Comparison of ENCODE assay signal across 8 cellular contexts in the genomic region with DNA sequence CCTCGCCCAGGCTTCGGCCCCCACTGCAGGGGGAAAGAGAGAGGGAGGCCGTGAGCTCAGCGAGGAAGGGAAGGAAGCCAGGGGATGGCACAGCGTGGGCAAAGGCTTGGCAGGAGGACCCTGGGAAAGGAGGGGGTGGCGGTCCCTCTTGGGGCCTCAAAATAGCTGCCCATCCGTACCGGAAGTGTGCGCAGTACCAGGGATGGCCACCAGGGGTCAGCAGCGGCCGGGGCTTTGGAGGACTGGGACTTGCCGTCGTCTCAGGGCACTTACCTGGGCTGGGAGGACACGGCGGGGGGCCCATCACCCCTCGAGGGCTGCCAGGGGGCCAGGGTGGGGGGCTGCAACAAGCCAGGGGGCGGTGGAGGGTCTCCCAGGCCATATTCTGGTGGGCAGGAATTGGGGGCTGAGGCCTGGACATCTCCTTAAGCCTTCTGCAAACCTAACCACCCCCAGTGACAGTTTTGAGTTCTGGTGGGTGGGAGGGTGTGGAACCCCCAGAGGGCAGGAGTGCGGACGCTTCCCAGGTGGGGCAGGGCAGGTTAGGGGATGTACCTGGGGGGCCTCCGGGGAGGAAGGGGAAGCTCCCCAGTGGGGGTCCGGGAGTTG. TPM values are rescaled to one million over a fixed set of nuclear protein-coding genes. Genes with fewer than 3 reads are reported as not detected.
DNase-seq lines count a peak whose midpoint lies in the region; ATAC-seq and TF ChIP-seq lines count a peak whose summit lies in the region.

No MANE protein-coding gene starts in this region.

- intact Hi-C loops in heart right ventricle (cut with DNase I) = loop anchor here in 5 of 10 donors (1.0 to 10.0 kb wide), 6 partner anchors 29 to 199 kb away; no protein-coding TSS in a partner anchor

- 19 to 27% methylated on average over 21 of the region's 21 CpGs for WGBS in heart right ventricle, 2 donors

- H3K4me1 ChIP-seq in heart right ventricle = peaks cover 0 to 9% (median 4%) of the 10 kb centered on the region in 9 donors

- peak; percentile 65 to 84 (median 76) for ATAC-seq in heart right ventricle
- no peak for ATAC-seq in GM18511 (IDR thresholded peaks at IDR 0.05; ENCODE audit: unreplicated experiment)
- no peak for ATAC-seq in HG03439 (IDR thresholded peaks at IDR 0.05; ENCODE audit: unreplicated experiment)

- peaks cover 0 to 4% (median 0%) of the 10 kb centered on the region in 11 donors for H3K9me3 ChIP-seq in heart right ventricle

- H3K36me3 ChIP-seq in heart right ventricle = peaks cover 0 to 33% (median 0%) of the 10 kb centered on the region in 9 donors

- no peaks in the 10 kb centered on the region for H3K27me3 ChIP-seq in heart right ventricle

- H3K27ac ChIP-seq in heart right ventricle = peak overlapping the region in 5 of 10 donors; percentile 12 to 65 (median 31)

- TF ChIP-seq CTCF in LNCAP (IDR thresholded peaks at IDR 0.05) = peak; percentile 95
- peak; percentile 88 to 93 (median 91) for TF ChIP-seq CTCF in heart right ventricle (IDR thresholded peaks at IDR 0.05)
- TF ChIP-seq CTCF in retinal pigment epithelial cell (conservative IDR thresholded peaks at IDR 0.05; ENCODE audit: low read depth, low read length) = peak; percentile 95

- DNase-seq in Daoy (ENCODE audit: low read depth) = peak; percentile 78
- DNase-seq in SW480 (ENCODE audit: low spot score) = peak; percentile 48
- peak; percentile 67 for DNase-seq in activated naive CD8-positive, alpha-beta T cell treated with anti-CD3 and anti-CD28 coated beads, Interleukin-2, amount 50 U/mL, for 16 hours (ENCODE audit: low read depth, low spot score)
- DNase-seq in heart right ventricle = peak; percentile 76 to 83
- no peak for DNase-seq in retinal pigment epithelial cell (ENCODE audit: low read depth)

- H3K4me3 ChIP-seq in heart right ventricle = peak overlapping the region in 6 of 10 donors; percentile 10 to 37 (median 27)
- H3K4me3 ChIP-seq in retinal pigment epithelial cell (ENCODE audit: low read length) = no peak overlapping the region

RNA-seq across cellular contexts. Expression of gene TMEM161A, which starts 7.8 kb away (rescaled TPM):
- total RNA-seq in Daoy (2014; rRNA removed; shearing (Covaris generic)) = 26.7 and 35.8 TPM in 2 replicates
- total RNA-seq in heart right ventricle = 10 to 100 TPM; 11.4 to 27.9 (median 18.6) TPM
- polyA plus RNA-seq in heart right ventricle = 10 to 100 TPM; 24.2 to 24.4 TPM

RNA-seq across cellular contexts. Expression of gene MEF2B, which starts 24.0 kb away (rescaled TPM):
- total RNA-seq in Daoy (2014; rRNA removed; shearing (Covaris generic)) = 0.06 TPM in 1 of 2 replicates, not detected in the other
- total RNA-seq in heart right ventricle = under 1 TPM in 7 of 10 donors, not detected in 3; 0.34 to 0.99 (median 0.54) TPM
- polyA plus RNA-seq in heart right ventricle = 1 to 10 TPM in 1 of 2 donors, under 1 TPM in 1; 0.41 to 2.3 TPM

RNA-seq across cellular contexts. Expression of gene BORCS8, which starts 45.8 kb away (rescaled TPM):
- total RNA-seq in Daoy (2014; rRNA removed; shearing (Covaris generic)) = 7.8 and 18.7 TPM in 2 replicates
- total RNA-seq in heart right ventricle = 10 to 100 TPM; 21.1 to 33.2 (median 25.0) TPM
- polyA plus RNA-seq in heart right ventricle = 10 to 100 TPM; 22.0 to 27.9 TPM

RNA-seq across cellular contexts. Expression of gene RFXANK, which starts 46.0 kb away (rescaled TPM):
- 87.1 and 109 TPM in 2 replicates for total RNA-seq in Daoy (2014; rRNA removed; shearing (Covaris generic))
- total RNA-seq in heart right ventricle = 10 to 100 TPM; 30.6 to 42.6 (median 35.8) TPM
- 100 to 1,000 TPM in 1 of 2 donors, 10 to 100 TPM in 1; 87.6 to 109 TPM for polyA plus RNA-seq in heart right ventricle

RNA-seq across cellular contexts. Expression of gene NR2C2AP, which starts 57.1 kb away (rescaled TPM):
- total RNA-seq in Daoy (2014; rRNA removed; shearing (Covaris generic)) = 25.1 and 31.3 TPM in 2 replicates
- 1 to 10 TPM; 3.2 to 8.5 (median 5.1) TPM for total RNA-seq in heart right ventricle
- polyA plus RNA-seq in heart right ventricle = 10 to 100 TPM in 1 of 2 donors, 1 to 10 TPM in 1; 9.3 to 23.4 TPM

Comparison
In these comparisons a context has a peak if more than half of its experiments do, and no peak if none do; other contexts are left out.
1. ATAC-seq: peak in heart right ventricle (8 of 8); none in GM18511 (single experiment) and HG03439 (single experiment).
2. Peak in every context shown above with its lines, with median percentiles within 50 percentile points of each other: CTCF ChIP-seq.